1 cellular context compared by ENCODE assay signal in the genomic region with DNA sequence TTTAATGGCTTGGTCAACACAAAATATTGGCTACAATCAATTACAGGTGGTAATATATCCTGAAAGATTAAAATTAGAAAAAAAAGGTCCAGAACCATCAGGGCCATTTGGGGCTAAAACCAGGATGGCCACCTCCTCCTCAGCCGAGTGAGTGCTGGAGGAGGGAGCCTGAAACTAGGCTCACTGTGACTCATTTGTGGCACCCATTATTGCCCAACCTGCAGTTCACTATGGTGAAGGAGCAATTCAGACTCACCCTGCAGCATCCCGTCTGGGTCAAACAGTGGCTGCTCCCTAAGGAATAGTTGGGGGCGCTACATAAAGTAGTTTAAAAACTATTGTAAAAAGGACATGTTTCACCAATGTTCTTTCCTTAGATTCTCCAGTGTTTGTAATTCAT.
TF ChIP-seq lines count a peak whose summit lies in the region.

No MANE protein-coding gene starts in this region.

TF ChIP-seq in GM12878, 131 proteins besides CTCF, POLR2A, EP300 and RAD21:
- TF ChIP-seq, protein P1, sequence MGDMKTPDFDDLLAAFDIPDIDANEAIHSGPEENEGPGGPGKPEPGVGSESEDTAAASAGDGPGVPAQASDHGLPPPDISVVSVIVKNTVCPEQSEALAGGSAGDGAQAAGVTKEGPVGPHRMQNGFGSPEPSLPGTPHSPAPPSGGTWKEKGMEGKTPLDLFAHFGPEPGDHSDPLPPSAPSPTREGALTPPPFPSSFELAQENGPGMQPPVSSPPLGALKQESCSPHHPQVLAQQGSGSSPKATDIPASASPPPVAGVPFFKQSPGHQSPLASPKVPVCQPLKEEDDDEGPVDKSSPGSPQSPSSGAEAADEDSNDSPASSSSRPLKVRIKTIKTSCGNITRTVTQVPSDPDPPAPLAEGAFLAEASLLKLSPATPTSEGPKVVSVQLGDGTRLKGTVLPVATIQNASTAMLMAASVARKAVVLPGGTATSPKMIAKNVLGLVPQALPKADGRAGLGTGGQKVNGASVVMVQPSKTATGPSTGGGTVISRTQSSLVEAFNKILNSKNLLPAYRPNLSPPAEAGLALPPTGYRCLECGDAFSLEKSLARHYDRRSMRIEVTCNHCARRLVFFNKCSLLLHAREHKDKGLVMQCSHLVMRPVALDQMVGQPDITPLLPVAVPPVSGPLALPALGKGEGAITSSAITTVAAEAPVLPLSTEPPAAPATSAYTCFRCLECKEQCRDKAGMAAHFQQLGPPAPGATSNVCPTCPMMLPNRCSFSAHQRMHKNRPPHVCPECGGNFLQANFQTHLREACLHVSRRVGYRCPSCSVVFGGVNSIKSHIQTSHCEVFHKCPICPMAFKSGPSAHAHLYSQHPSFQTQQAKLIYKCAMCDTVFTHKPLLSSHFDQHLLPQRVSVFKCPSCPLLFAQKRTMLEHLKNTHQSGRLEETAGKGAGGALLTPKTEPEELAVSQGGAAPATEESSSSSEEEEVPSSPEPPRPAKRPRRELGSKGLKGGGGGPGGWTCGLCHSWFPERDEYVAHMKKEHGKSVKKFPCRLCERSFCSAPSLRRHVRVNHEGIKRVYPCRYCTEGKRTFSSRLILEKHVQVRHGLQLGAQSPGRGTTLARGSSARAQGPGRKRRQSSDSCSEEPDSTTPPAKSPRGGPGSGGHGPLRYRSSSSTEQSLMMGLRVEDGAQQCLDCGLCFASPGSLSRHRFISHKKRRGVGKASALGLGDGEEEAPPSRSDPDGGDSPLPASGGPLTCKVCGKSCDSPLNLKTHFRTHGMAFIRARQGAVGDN (IDR thresholded peaks at IDR 0.05): no peak
- TF ChIP-seq JUND (IDR thresholded peaks at IDR 0.05; ENCODE audit: low read depth, low read length) (no peak), MTA3 (IDR thresholded peaks at IDR 0.05; ENCODE audit: borderline replicate concordance, low read length) (no peak), SMAD1 (IDR thresholded peaks at IDR 0.05; ENCODE audit: low read depth, partially characterized antibody) (no peak), BMI1 (IDR thresholded peaks at IDR 0.05; ENCODE audit: borderline replicate concordance) (no peak), FOXM1 (IDR thresholded peaks at IDR 0.05; ENCODE audit: low read depth, low read length) (no peak), SIN3A (IDR thresholded peaks at IDR 0.05; ENCODE audit: low read depth, low read length) (no peak), SUZ12 (IDR thresholded peaks at IDR 0.05; ENCODE audit: unreplicated experiment) (no peak), RBBP5 (conservative IDR thresholded peaks at IDR 0.05) (no peak), ZNF217 (IDR thresholded peaks at IDR 0.05) (no peak), PAX8 (IDR thresholded peaks at IDR 0.05) (no peak), TARDBP (IDR thresholded peaks at IDR 0.05; ENCODE audit: borderline replicate concordance) (no peak), CHD4 (IDR thresholded peaks at IDR 0.05) (no peak)
- TF ChIP-seq, protein P2, sequence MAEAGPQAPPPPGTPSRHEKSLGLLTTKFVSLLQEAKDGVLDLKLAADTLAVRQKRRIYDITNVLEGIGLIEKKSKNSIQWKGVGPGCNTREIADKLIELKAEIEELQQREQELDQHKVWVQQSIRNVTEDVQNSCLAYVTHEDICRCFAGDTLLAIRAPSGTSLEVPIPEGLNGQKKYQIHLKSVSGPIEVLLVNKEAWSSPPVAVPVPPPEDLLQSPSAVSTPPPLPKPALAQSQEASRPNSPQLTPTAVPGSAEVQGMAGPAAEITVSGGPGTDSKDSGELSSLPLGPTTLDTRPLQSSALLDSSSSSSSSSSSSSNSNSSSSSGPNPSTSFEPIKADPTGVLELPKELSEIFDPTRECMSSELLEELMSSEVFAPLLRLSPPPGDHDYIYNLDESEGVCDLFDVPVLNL (IDR thresholded peaks at IDR 0.05; ENCODE audit: low read depth, low read length): no peak
- TF ChIP-seq, protein P3, sequence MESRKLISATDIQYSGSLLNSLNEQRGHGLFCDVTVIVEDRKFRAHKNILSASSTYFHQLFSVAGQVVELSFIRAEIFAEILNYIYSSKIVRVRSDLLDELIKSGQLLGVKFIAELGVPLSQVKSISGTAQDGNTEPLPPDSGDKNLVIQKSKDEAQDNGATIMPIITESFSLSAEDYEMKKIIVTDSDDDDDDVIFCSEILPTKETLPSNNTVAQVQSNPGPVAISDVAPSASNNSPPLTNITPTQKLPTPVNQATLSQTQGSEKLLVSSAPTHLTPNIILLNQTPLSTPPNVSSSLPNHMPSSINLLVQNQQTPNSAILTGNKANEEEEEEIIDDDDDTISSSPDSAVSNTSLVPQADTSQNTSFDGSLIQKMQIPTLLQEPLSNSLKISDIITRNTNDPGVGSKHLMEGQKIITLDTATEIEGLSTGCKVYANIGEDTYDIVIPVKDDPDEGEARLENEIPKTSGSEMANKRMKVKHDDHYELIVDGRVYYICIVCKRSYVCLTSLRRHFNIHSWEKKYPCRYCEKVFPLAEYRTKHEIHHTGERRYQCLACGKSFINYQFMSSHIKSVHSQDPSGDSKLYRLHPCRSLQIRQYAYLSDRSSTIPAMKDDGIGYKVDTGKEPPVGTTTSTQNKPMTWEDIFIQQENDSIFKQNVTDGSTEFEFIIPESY (IDR thresholded peaks at IDR 0.05): no peak
- TF ChIP-seq, protein P4, sequence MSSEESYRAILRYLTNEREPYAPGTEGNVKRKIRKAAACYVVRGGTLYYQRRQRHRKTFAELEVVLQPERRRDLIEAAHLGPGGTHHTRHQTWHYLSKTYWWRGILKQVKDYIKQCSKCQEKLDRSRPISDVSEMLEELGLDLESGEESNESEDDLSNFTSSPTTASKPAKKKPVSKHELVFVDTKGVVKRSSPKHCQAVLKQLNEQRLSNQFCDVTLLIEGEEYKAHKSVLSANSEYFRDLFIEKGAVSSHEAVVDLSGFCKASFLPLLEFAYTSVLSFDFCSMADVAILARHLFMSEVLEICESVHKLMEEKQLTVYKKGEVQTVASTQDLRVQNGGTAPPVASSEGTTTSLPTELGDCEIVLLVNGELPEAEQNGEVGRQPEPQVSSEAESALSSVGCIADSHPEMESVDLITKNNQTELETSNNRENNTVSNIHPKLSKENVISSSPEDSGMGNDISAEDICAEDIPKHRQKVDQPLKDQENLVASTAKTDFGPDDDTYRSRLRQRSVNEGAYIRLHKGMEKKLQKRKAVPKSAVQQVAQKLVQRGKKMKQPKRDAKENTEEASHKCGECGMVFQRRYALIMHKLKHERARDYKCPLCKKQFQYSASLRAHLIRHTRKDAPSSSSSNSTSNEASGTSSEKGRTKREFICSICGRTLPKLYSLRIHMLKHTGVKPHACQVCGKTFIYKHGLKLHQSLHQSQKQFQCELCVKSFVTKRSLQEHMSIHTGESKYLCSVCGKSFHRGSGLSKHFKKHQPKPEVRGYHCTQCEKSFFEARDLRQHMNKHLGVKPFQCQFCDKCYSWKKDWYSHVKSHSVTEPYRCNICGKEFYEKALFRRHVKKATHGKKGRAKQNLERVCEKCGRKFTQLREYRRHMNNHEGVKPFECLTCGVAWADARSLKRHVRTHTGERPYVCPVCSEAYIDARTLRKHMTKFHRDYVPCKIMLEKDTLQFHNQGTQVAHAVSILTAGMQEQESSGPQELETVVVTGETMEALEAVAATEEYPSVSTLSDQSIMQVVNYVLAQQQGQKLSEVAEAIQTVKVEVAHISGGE (CRISPR knock-in tag; IDR thresholded peaks at IDR 0.05): no peak
TF ChIP-seq in GM12878: peak in this region for 0.
